ENCODE assay signal across 8 cellular contexts in the genomic region with DNA sequence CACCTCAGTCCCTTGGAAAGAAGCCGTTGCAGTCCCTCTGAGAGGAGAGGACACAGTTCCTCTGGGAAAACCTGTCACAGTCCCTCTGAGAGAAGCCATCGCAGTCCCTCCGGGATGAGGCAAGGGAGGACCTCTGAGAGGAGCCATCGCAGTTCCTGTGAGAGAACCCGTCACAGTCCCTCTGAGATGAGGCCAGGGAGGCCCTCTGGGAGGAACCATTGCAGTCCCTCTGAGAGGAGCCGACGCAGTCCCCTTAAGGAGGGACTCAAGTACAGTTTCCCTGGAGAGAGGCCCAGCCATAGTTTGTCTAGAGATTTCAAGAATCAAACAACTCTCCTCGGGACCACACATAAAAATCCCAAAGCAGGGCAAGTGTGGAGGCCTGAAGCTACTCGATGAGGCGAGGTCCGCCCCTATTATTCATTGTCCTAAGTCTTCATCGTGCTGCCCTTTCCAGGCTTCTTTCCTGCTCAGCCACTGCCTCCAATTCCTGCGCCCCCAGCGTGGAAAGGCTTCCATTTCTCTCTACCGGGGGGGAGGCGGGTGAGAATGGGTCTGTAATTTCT. TPM values are rescaled to one million over a fixed set of nuclear protein-coding genes. Genes with fewer than 3 reads are reported as not detected.
DNase-seq lines count a peak whose midpoint lies in the region; ATAC-seq and TF ChIP-seq lines count a peak whose summit lies in the region.

No MANE protein-coding gene starts in this region.

- DNase-seq in IMR-90 (no peak), cardiac fibroblast (ENCODE audit: low read depth in 2 of 2) (no peak), naive B cell (peak; percentile 9)

- peak overlapping the region; percentile 85 for H4K91ac ChIP-seq in IMR-90 (ENCODE audit: insufficient read depth, low read depth, low read length)

- H3K18ac ChIP-seq in IMR-90 (ENCODE audit: low read depth, low read length), result peak overlapping the region; percentile 53; the same call in 1 of the 2 replicates

- peaks cover 6% of the 10 kb centered on the region; the same call in 1 of the 2 replicates for H3K9me1 ChIP-seq in IMR-90 (ENCODE audit: insufficient read depth, low read length)

- peak overlapping the region; percentile 36 to 99 (median 94) for H3K27ac Mint-ChIP-seq in naive B cell

- in situ Hi-C loops in IMR-90 (cut with MboI; ENCODE audit: low sequenced_read_pairs), result no loop called here

- H3K4me2 ChIP-seq in IMR-90 (ENCODE audit: low read depth, low read length), result peak overlapping the region; percentile 47; the same call in 1 of the 2 replicates

- ATAC-seq in IMR-90 (ENCODE audit: low read depth), result no peak
- ATAC-seq in naive B cell (ENCODE audit: low read depth in 2 of 2), result no peak
- ATAC-seq in HG03432 (IDR thresholded peaks at IDR 0.05; ENCODE audit: unreplicated experiment), result no peak
- ATAC-seq in GM19023 (IDR thresholded peaks at IDR 0.05; ENCODE audit: unreplicated experiment), result no peak
- ATAC-seq in GM19467 (IDR thresholded peaks at IDR 0.05; ENCODE audit: unreplicated experiment), result no peak
- no peak for ATAC-seq in GM21529 (IDR thresholded peaks at IDR 0.05; ENCODE audit: unreplicated experiment)

- dilution Hi-C loops in IMR-90 (cut with HindIII; ENCODE audit: low sequenced_read_pairs, unreplicated experiment), result no loop called here

- peaks cover 41% of the 10 kb centered on the region for H3K79me2 ChIP-seq in ACC112 (ENCODE audit: control insufficient read depth, insufficient read depth, low read length, unreplicated experiment)

- H2AFZ ChIP-seq in ACC112 (ENCODE audit: low read length, unreplicated experiment) (peak overlapping the region; percentile 94), IMR-90 (replicated peaks; ENCODE audit: low read length, poor library complexity) (peak overlapping the region; percentile 93)

- H2AK5ac ChIP-seq in IMR-90 (ENCODE audit: low read depth, low read length), result peak overlapping the region; percentile 58; the same call in 1 of the 2 replicates

- no peak for TF ChIP-seq RAD21 in IMR-90 (IDR thresholded peaks at IDR 0.05; ENCODE audit: low read length)

- no TSS peak for BruUV-seq in IMR-90 (replicated peaks; lab: Mats Ljungman, UMichigan)

- H3K9ac ChIP-seq in IMR-90 (ENCODE audit: low read depth, low read length), result no peak overlapping the region; the same call in 1 of the 2 replicates

- WGBS in IMR-90 (ENCODE audit: extremely low coverage in 2 of 2, insufficient read length in 1 of 2), 2 experiments, result 97% methylated on average over 5 of the region's 16 CpGs; no CpG with 5 or more reads in 1 of the 2 experiments

- H3K36me3 ChIP-seq in ACC112 (ENCODE audit: insufficient read depth, low read length) (0 out of 2 replicates have a peak, but pooled peaks cover 7% of the 10 kb centered on the region), IMR-90 (ENCODE audit: control insufficient read depth, insufficient read depth, low read length) (no peaks in the 10 kb centered on the region)

- H4K8ac ChIP-seq in IMR-90 (ENCODE audit: low read depth in 2 of 2, low read length in 2 of 2), result peak overlapping the region; percentile 87 to 99

- H3K4me1 Mint-ChIP-seq in naive B cell, result peaks cover 35 to 50% (median 40%) of the 10 kb centered on the region in 3 donors

- peaks cover 12% of the 10 kb centered on the region; the same call in 1 of the 2 replicates for H4K20me1 ChIP-seq in IMR-90 (ENCODE audit: insufficient read depth, low read length)

- no peak for TF ChIP-seq POLR2A in IMR-90 (IDR thresholded peaks at IDR 0.05; ENCODE audit: low read depth, low read length)

- peaks cover 0 to 6% (median 3%) of the 10 kb centered on the region in 3 donors for H3K27me3 Mint-ChIP-seq in naive B cell

- peaks cover 2% of the 10 kb centered on the region; the same call in 1 of the 2 replicates for H3K9me3 ChIP-seq in IMR-90 (ENCODE audit: control insufficient read depth, insufficient read depth, low read length)

- H3K4me3 ChIP-seq in ACC112 (ENCODE audit: low read depth, low read length), result peak overlapping the region; percentile 95
- peak overlapping the region; percentile 69 for H3K4me3 ChIP-seq in IMR-90 (ENCODE audit: insufficient read depth, low read depth, low read length)
- peak overlapping the region; percentile 65 to 75 for H3K4me3 ChIP-seq in cardiac fibroblast (replicated peaks in 1 of 2; ENCODE audit: low read depth in 2 of 2, low read length in 2 of 2)

- no peak for TF ChIP-seq CTCF in IMR-90 (conservative IDR thresholded peaks at IDR 0.05; ENCODE audit: low read depth, low read length)
- no peak for TF ChIP-seq CTCF in cardiac fibroblast (IDR thresholded peaks at IDR 0.05; ENCODE audit: low read depth, low read length)

- H2BK120ac ChIP-seq in IMR-90 (ENCODE audit: low read depth, low read length), result peak overlapping the region; percentile 70; the same call in 1 of the 2 replicates

- H2BK20ac ChIP-seq in IMR-90 (ENCODE audit: low read depth, low read length), result peak overlapping the region; percentile 50; the same call in 1 of the 2 replicates

- H2BK5ac ChIP-seq in IMR-90 (ENCODE audit: low read depth, low read length, poor library complexity, severe bottlenecking), result peak overlapping the region; percentile 29

- H2BK15ac ChIP-seq in IMR-90 (ENCODE audit: low read depth, low read length), result peak overlapping the region; percentile 71; the same call in 2 of the 3 replicates

- H3K36me3 Mint-ChIP-seq in naive B cell, result peaks cover 0 to 13% of the 10 kb centered on the region in 2 donors

- POLR2A ChIA-PET in IMR-90 (lab: Charles Lee; ENCODE audit: unreplicated experiment), result no interaction called here

- peak overlapping the region; percentile 86 for H3K14ac ChIP-seq in IMR-90 (replicated peaks; ENCODE audit: low read depth, low read length)

- H3K27ac ChIP-seq in ACC112 (ENCODE audit: low read depth, low read length), result peak overlapping the region; percentile 12; the same call in 1 of the 2 replicates
- H3K27ac ChIP-seq in IMR-90 (ENCODE audit: insufficient read depth, low read length), result peak overlapping the region; percentile 38

- H3K79me1 ChIP-seq in IMR-90 (ENCODE audit: low read depth in 1 of 2, low read length in 2 of 2), result peaks cover 10 to 31% of the 10 kb centered on the region in 2 experiments

- peaks cover 0 to 20% (median 5%) of the 10 kb centered on the region in 7 donors for H3K9me3 Mint-ChIP-seq in naive B cell

- CTCF ChIA-PET in IMR-90 (lab: Yijun Ruan, JAX), result no interaction called here

- intact Hi-C loops in IMR-90 (cut with micrococcal nuclease), result no loop called here

- H3K56ac ChIP-seq in IMR-90 (ENCODE audit: extremely low read depth, insufficient read depth, low read length), result peak overlapping the region; percentile 43; the same call in 1 of the 2 replicates

- peak overlapping the region; percentile 95 for H4K5ac ChIP-seq in IMR-90 (ENCODE audit: low read depth, low read length)

- H3K4me1 ChIP-seq in ACC112 (ENCODE audit: control insufficient read depth, insufficient read depth, low read length, unreplicated experiment) (peaks cover 14% of the 10 kb centered on the region), IMR-90 (ENCODE audit: control insufficient read depth, insufficient read depth, low read length) (peaks cover 3% of the 10 kb centered on the region; the same call in 1 of the 2 replicates)

- H3K23ac ChIP-seq in IMR-90 (ENCODE audit: low read depth, low read length), result peak overlapping the region; percentile 33; the same call in 1 of the 2 replicates

- peak overlapping the region; percentile 91 for H3K4ac ChIP-seq in IMR-90 (ENCODE audit: low read depth, low read length)

- H3K27me3 ChIP-seq in ACC112 (ENCODE audit: insufficient read depth, low read length) (no peaks in the 10 kb centered on the region), IMR-90 (ENCODE audit: control insufficient read depth, insufficient read depth, low read length) (no peaks in the 10 kb centered on the region)

- H2AK9ac ChIP-seq in IMR-90 (replicated peaks; ENCODE audit: low read depth, low read length, poor library complexity), result peak overlapping the region; percentile 87

- peak overlapping the region; percentile 81 to 98 (median 96) for H3K4me3 Mint-ChIP-seq in naive B cell

TF ChIP-seq in IMR-90, 13 proteins besides CTCF, POLR2A, EP300 and RAD21 (continues in another document):
- no peak for TF ChIP-seq NFE2L2 (IDR thresholded peaks at IDR 0.05; ENCODE audit: low read depth, low read length)
- TF ChIP-seq CHD1 (IDR thresholded peaks at IDR 0.05; ENCODE audit: low read depth, low read length), result no peak
- no peak for TF ChIP-seq MAZ (IDR thresholded peaks at IDR 0.05; ENCODE audit: borderline replicate concordance, low read depth, low read length)
- TF ChIP-seq FOS (IDR thresholded peaks at IDR 0.05; ENCODE audit: low read depth, low read length), result no peak
- TF ChIP-seq MXI1 (IDR thresholded peaks at IDR 0.05; ENCODE audit: borderline replicate concordance, low read depth, low read length), result no peak
- no peak for TF ChIP-seq RFX5 (IDR thresholded peaks at IDR 0.05; ENCODE audit: low read depth, low read length)
- TF ChIP-seq SMC3 (IDR thresholded peaks at IDR 0.05; ENCODE audit: low read depth, low read length), result no peak
- TF ChIP-seq RCOR1 (IDR thresholded peaks at IDR 0.05; ENCODE audit: insufficient replicate concordance, low read length), result no peak
- TF ChIP-seq MAFK (IDR thresholded peaks at IDR 0.05; ENCODE audit: low read depth, low read length), result no peak
- TF ChIP-seq, protein P1, sequence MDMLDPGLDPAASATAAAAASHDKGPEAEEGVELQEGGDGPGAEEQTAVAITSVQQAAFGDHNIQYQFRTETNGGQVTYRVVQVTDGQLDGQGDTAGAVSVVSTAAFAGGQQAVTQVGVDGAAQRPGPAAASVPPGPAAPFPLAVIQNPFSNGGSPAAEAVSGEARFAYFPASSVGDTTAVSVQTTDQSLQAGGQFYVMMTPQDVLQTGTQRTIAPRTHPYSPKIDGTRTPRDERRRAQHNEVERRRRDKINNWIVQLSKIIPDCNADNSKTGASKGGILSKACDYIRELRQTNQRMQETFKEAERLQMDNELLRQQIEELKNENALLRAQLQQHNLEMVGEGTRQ (IDR thresholded peaks at IDR 0.05; ENCODE audit: low read depth, low read length), result no peak

RNA-seq across cellular contexts. Expression of a gene that starts 0.6 kb away (rescaled TPM):
- 32.2 and 56.5 TPM in 2 replicates for total RNA-seq in IMR-90 (2012; rRNA removed)
- polyA plus RNA-seq in IMR-90 (2012; rRNA removed) (17.0 and 25.8 TPM in 2 replicates), naive B cell (ENCODE audit: low read depth in 6 of 6) (10 to 100 TPM; 28.0 to 42.1 (median 36.0) TPM)
- 4.5 and 7.7 TPM in 2 replicates for polyA plus RNA-seq in IMR-90 (2012; cell fraction: cytosol; rRNA removed)
- 5.6 and 47.4 TPM in 2 replicates for polyA plus RNA-seq in IMR-90 (2012; cell fraction: nucleus; rRNA removed; ENCODE audit: low replicate concordance)

RNA-seq across cellular contexts. Expression of a gene that starts 46.6 kb away (rescaled TPM):
- total RNA-seq in IMR-90 (2012; rRNA removed), result 2.0 and 2.2 TPM in 2 replicates
- polyA plus RNA-seq in IMR-90 (2012; rRNA removed) (0.65 and 0.67 TPM in 2 replicates), naive B cell (ENCODE audit: low read depth in 6 of 6) (1 to 10 TPM; 1.3 to 2.6 (median 1.8) TPM)
- 0.12 and 0.47 TPM in 2 replicates for polyA plus RNA-seq in IMR-90 (2012; cell fraction: cytosol; rRNA removed)
- 0.72 and 1.5 TPM in 2 replicates for polyA plus RNA-seq in IMR-90 (2012; cell fraction: nucleus; rRNA removed; ENCODE audit: low replicate concordance)

RNA-seq across cellular contexts. Expression of a gene that starts 46.6 kb away (rescaled TPM):
- total RNA-seq in IMR-90 (2012; rRNA removed), result 53.0 and 63.8 TPM in 2 replicates
- polyA plus RNA-seq in IMR-90 (2012; rRNA removed) (34.9 and 37.8 TPM in 2 replicates), naive B cell (ENCODE audit: low read depth in 6 of 6) (10 to 100 TPM; 50.3 to 89.4 (median 62.2) TPM)
- 15.2 and 19.7 TPM in 2 replicates for polyA plus RNA-seq in IMR-90 (2012; cell fraction: cytosol; rRNA removed)
- polyA plus RNA-seq in IMR-90 (2012; cell fraction: nucleus; rRNA removed; ENCODE audit: low replicate concordance), result 6.3 and 28.2 TPM in 2 replicates
